In genomic region chr1:111202707-111203623, GRCh38 we compare ENCODE assay signal across 8 cellular contexts. TPM values are rescaled to one million over a fixed set of nuclear protein-coding genes. Genes with fewer than 3 reads are reported as not detected.
DNase-seq lines count a peak whose midpoint lies in the region; ATAC-seq, FAIRE-seq and TF ChIP-seq lines count a peak whose summit lies in the region.

No MANE protein-coding gene starts in this region.

- no peak for FAIRE-seq in astrocyte (lab: Jason Lieb, UNC)

- POLR2A ChIA-PET in naive thymus-derived CD4-positive, alpha-beta T cell (lab: Charles Lee), result interaction anchor here (1.0 to 26.6 kb wide), 5 partner anchors 15 to 131 kb away, joined by 3 to 1128 read pairs (median 6); partner anchors contain the start of genes CEPT1, CHI3L2 and DRAM2

- no peaks in the 10 kb centered on the region for H3K4me1 Mint-ChIP-seq in astrocyte (ENCODE audit: low read depth, unreplicated experiment)
- peaks cover 25 to 68% (median 56%) of the 10 kb centered on the region in 7 donors for H3K4me1 Mint-ChIP-seq in naive thymus-derived CD4-positive, alpha-beta T cell

- peaks cover 5% of the 10 kb centered on the region for H3K4me1 ChIP-seq in astrocyte (ENCODE audit: insufficient read depth, low read length)
- peaks cover 30 to 32% of the 10 kb centered on the region in 2 donors for H3K4me1 ChIP-seq in naive thymus-derived CD4-positive, alpha-beta T cell (ENCODE audit: control insufficient read depth in 2 of 2, insufficient read depth in 2 of 2, low read length in 2 of 2)

- no peaks in the 10 kb centered on the region for H4K20me1 ChIP-seq in astrocyte (ENCODE audit: insufficient read depth, low read length)

- no peak overlapping the region for H3K27ac Mint-ChIP-seq in astrocyte (ENCODE audit: unreplicated experiment)
- peak overlapping the region; percentile 91 to 99 (median 96) for H3K27ac Mint-ChIP-seq in naive thymus-derived CD4-positive, alpha-beta T cell

- H3K4me2 ChIP-seq in astrocyte (ENCODE audit: low read length), result peak overlapping the region; percentile 83

- TF ChIP-seq CTCF in astrocyte (IDR thresholded peaks at IDR 0.05; ENCODE audit: insufficient read depth, low read depth, low read length), result no peak

- H3K4me3 ChIP-seq in astrocyte (ENCODE audit: insufficient read depth, low read depth, low read length), result peak overlapping the region; percentile 17
- H3K4me3 ChIP-seq in naive thymus-derived CD4-positive, alpha-beta T cell (ENCODE audit: low read length), result peak overlapping the region; percentile 84

- H3K9me3 ChIP-seq in astrocyte (ENCODE audit: insufficient read depth, low read depth, low read length), result no peaks in the 10 kb centered on the region
- no peaks in the 10 kb centered on the region for H3K9me3 ChIP-seq in naive thymus-derived CD4-positive, alpha-beta T cell (ENCODE audit: control insufficient read depth in 2 of 3, low read length in 3 of 3)

- peaks cover 4% of the 10 kb centered on the region for H3K9me3 Mint-ChIP-seq in astrocyte (ENCODE audit: unreplicated experiment)
- peaks cover 0 to 4% (median 0%) of the 10 kb centered on the region in 11 donors for H3K9me3 Mint-ChIP-seq in naive thymus-derived CD4-positive, alpha-beta T cell

- ATAC-seq in HG02981 (IDR thresholded peaks at IDR 0.05; ENCODE audit: unreplicated experiment) (peak; percentile 11), HG02623 (IDR thresholded peaks at IDR 0.05; ENCODE audit: unreplicated experiment) (no peak), GM19397 (IDR thresholded peaks at IDR 0.05; ENCODE audit: unreplicated experiment) (no peak)
- ATAC-seq in naive thymus-derived CD4-positive, alpha-beta T cell, result no peak

- intact Hi-C loops in naive thymus-derived CD4-positive, alpha-beta T cell (cut with micrococcal nuclease), result loop anchor here (2.0 to 10.0 kb wide), 10 partner anchors 144 to 866 kb away; partner anchors contain the start of genes ATP5PB (in 1 of the 2), CD53 (in 1 of the 2), DDX20 (in 1 of the 2) and INKA2 (in 1 of the 2)

- peaks cover 27% of the 10 kb centered on the region for H3K27me3 ChIP-seq in astrocyte (ENCODE audit: insufficient read depth, low read length)
- H3K27me3 ChIP-seq in naive thymus-derived CD4-positive, alpha-beta T cell (ENCODE audit: control insufficient read depth in 2 of 2, insufficient read depth in 2 of 2, low read length in 2 of 2), result no peaks in the 10 kb centered on the region

- H3K27ac ChIP-seq in astrocyte (ENCODE audit: low read depth, low read length), result no peak overlapping the region
- peak overlapping the region; percentile 90 for H3K27ac ChIP-seq in naive thymus-derived CD4-positive, alpha-beta T cell (ENCODE audit: low read depth, low read length)

- H3K79me2 ChIP-seq in astrocyte (ENCODE audit: insufficient read depth, low read length), result no peaks in the 10 kb centered on the region

- CTCF ChIA-PET in naive thymus-derived CD4-positive, alpha-beta T cell (lab: Charles Lee), result interaction anchor here (0.6 to 15.0 kb wide), 4 partner anchors 8 to 54 kb away, joined by 3 to 341 read pairs (median 4); partner anchors contain the start of gene CHI3L2

- DNase-seq in COLO668 (lab: John Stamatoyannopoulos, UW; ENCODE audit: unreplicated experiment), result peak; percentile 28
- DNase-seq in astrocyte (ENCODE audit: low read depth), result no peak
- DNase-seq in naive thymus-derived CD4-positive, alpha-beta T cell, result no peak
- DNase-seq in NCI-H2029 treated with DMSO at 0.1 percent for 48 hours (lab: John Stamatoyannopoulos, UW), result no peak
- DNase-seq in inferior parietal cortex (ENCODE audit: extremely low spot score), result no peak

- peak overlapping the region; percentile 56 for H2AFZ ChIP-seq in astrocyte (ENCODE audit: low read depth, low read length)

- no peak overlapping the region for H3K9ac ChIP-seq in astrocyte (ENCODE audit: low read length)

- H3K27me3 Mint-ChIP-seq in astrocyte (ENCODE audit: low read depth, unreplicated experiment), result peaks cover 28% of the 10 kb centered on the region
- H3K27me3 Mint-ChIP-seq in naive thymus-derived CD4-positive, alpha-beta T cell, result no peaks in the 10 kb centered on the region

- no peaks in the 10 kb centered on the region for H3K36me3 ChIP-seq in astrocyte (ENCODE audit: insufficient read depth, low read length)
- peaks cover 3 to 25% (median 7%) of the 10 kb centered on the region in 3 experiments for H3K36me3 ChIP-seq in naive thymus-derived CD4-positive, alpha-beta T cell (ENCODE audit: control insufficient read depth in 2 of 3, insufficient read depth in 3 of 3, low read length in 3 of 3)

- peaks cover 2% of the 10 kb centered on the region for H3K36me3 Mint-ChIP-seq in astrocyte (ENCODE audit: low read depth, unreplicated experiment)
- peaks cover 5 to 30% (median 19%) of the 10 kb centered on the region in 5 donors for H3K36me3 Mint-ChIP-seq in naive thymus-derived CD4-positive, alpha-beta T cell

- H3K4me3 Mint-ChIP-seq in astrocyte (ENCODE audit: unreplicated experiment), result no peak overlapping the region
- peak overlapping the region; percentile 90 to 100 (median 99) for H3K4me3 Mint-ChIP-seq in naive thymus-derived CD4-positive, alpha-beta T cell

RNA-seq across cellular contexts. Expression of gene DENND2D, which starts 2.5 kb away (rescaled TPM):
- 0.18 TPM in 1 of 2 replicates, not detected in the other for total RNA-seq in astrocyte
- 100 to 1,000 TPM; 122 to 328 (median 288) TPM for total RNA-seq in naive thymus-derived CD4-positive, alpha-beta T cell
- 100 to 1,000 TPM; 192 to 421 TPM for polyA plus RNA-seq in naive thymus-derived CD4-positive, alpha-beta T cell

RNA-seq across cellular contexts. Expression of gene CHI3L2, which starts 24.5 kb away (rescaled TPM):
- 0.65 TPM in 1 of 2 replicates, not detected in the other for total RNA-seq in astrocyte
- 10 to 100 TPM in 3 of 5 experiments, 1 to 10 TPM in 2; 7.0 to 38.0 (median 18.8) TPM for total RNA-seq in naive thymus-derived CD4-positive, alpha-beta T cell
- polyA plus RNA-seq in naive thymus-derived CD4-positive, alpha-beta T cell, result 100 to 1,000 TPM; 126 to 136 TPM

Comparison
In these comparisons a context has a peak if more than half of its experiments do, and no peak if none do; other contexts are left out.
1. RNA of gene DENND2D, which starts 2.5 kb away (total RNA-seq): 122 to 328 TPM in naive thymus-derived CD4-positive, alpha-beta T cell; 0.18 TPM in astrocyte; every median in the first group is over 10 times any median in the second.